1 cellular context compared by ENCODE assay signal in genomic region chr19:11685676-11686650, GRCh38.
A peak's percentile ranks its signal among the peaks of the same experiment; 100 is the strongest.
TF ChIP-seq lines count a peak whose summit lies in the region.

No MANE protein-coding gene starts in this region.

TF ChIP-seq in GM12878, 131 proteins besides CTCF, POLR2A, EP300 and RAD21 (continued from another document):
- TF ChIP-seq ZBTB33 (IDR thresholded peaks at IDR 0.05) (no peak), CBX3 (IDR thresholded peaks at IDR 0.05; ENCODE audit: borderline replicate concordance, low read depth) (no peak), JUNB (IDR thresholded peaks at IDR 0.05) (peak; percentile 74), NFIC (IDR thresholded peaks at IDR 0.05; ENCODE audit: low read depth, low read length) (peak; percentile 50; the same call in 1 of the 2 replicates), TCF7 (IDR thresholded peaks at IDR 0.05; ENCODE audit: borderline replicate concordance) (no peak), TBL1XR1 (IDR thresholded peaks at IDR 0.05; ENCODE audit: low read depth, low read length) (no peak), ATF3 (IDR thresholded peaks at IDR 0.05; ENCODE audit: borderline replicate concordance, extremely low read depth, low read depth, low read length) (no peak), ASH2L (IDR thresholded peaks at IDR 0.05; ENCODE audit: borderline replicate concordance, low read depth) (no peak), SIX5 (IDR thresholded peaks at IDR 0.05; ENCODE audit: low read depth, low read length, severe bottlenecking) (no peak), NBN (IDR thresholded peaks at IDR 0.05) (no peak), ATF7 (IDR thresholded peaks at IDR 0.05; ENCODE audit: low read depth) (peak; percentile 29; the same call in 1 of the 2 replicates), YBX1 (IDR thresholded peaks at IDR 0.05) (no peak), USF1 (IDR thresholded peaks at IDR 0.05; ENCODE audit: borderline replicate concordance, extremely low read length, insufficient read depth, low read depth, low read length) (no peak), GATAD2B (conservative IDR thresholded peaks at IDR 0.05; ENCODE audit: low read depth) (no peak), BMI1 (IDR thresholded peaks at IDR 0.05; ENCODE audit: borderline replicate concordance) (no peak), MEF2B (IDR thresholded peaks at IDR 0.05; ENCODE audit: partially characterized antibody, poor library complexity, severe bottlenecking) (peak; percentile 94), EGR1 (IDR thresholded peaks at IDR 0.05; ENCODE audit: borderline replicate concordance in 1 of 2, low read depth in 2 of 2, low read length in 2 of 2) (no peak), PAX8 (IDR thresholded peaks at IDR 0.05) (no peak), IKZF2 (IDR thresholded peaks at IDR 0.05) (peak in 1 of 2 experiments; percentile 34; a peak in 1 of 4 replicates), USF2 (IDR thresholded peaks at IDR 0.05; ENCODE audit: borderline replicate concordance, low read depth, low read length) (no peak), SREBF2 (IDR thresholded peaks at IDR 0.05; ENCODE audit: low read length) (no peak), STAT3 (IDR thresholded peaks at IDR 0.05; ENCODE audit: low read depth, low read length) (no peak), CHD1 (IDR thresholded peaks at IDR 0.05; ENCODE audit: low read depth, low read length) (no peak), RUNX3 (IDR thresholded peaks at IDR 0.05; ENCODE audit: low read length) (peak; percentile 79)
